9 cellular contexts compared by ENCODE assay signal in genomic region chr10:103493911-103494877, GRCh38. TPM values are rescaled to one million over a fixed set of nuclear protein-coding genes. Genes with fewer than 3 reads are reported as not detected.
DNase-seq lines count a peak whose midpoint lies in the region; ATAC-seq and TF ChIP-seq lines count a peak whose summit lies in the region.
"Had no signal": no experiment of that assay in that cellular context is flagged by ENCODE, and none has a peak within 500 bp of the region (broad histone marks: within the 10 kb centered on the region; RNA-seq: fewer than 3 reads in every experiment).

No MANE protein-coding gene starts in this region.

- H3K79me1 ChIP-seq in mesendoderm (ENCODE audit: low read length), result no peaks in the 10 kb centered on the region

- peak overlapping the region; percentile 73 for H3K4me2 ChIP-seq in mesendoderm (ENCODE audit: low read length)

- no peak overlapping the region for H2BK120ac ChIP-seq in mesendoderm (ENCODE audit: low read depth, low read length)

- H3K27ac ChIP-seq in Peyer's patch, result peak overlapping the region in 2 of 4 donors; percentile 5 to 30
- H3K27ac ChIP-seq in colonic mucosa, result no peak overlapping the region
- no peak overlapping the region for H3K27ac ChIP-seq in mesendoderm (ENCODE audit: low read depth, low read length)
- H3K27ac ChIP-seq in upper lobe of left lung, result no peak overlapping the region

- H3K4me1 ChIP-seq in Peyer's patch (peaks cover 0 to 10% (median 4%) of the 10 kb centered on the region in 4 donors), colonic mucosa (no peaks in the 10 kb centered on the region), mesendoderm (ENCODE audit: control insufficient read depth, low read depth, low read length) (no peaks in the 10 kb centered on the region), upper lobe of left lung (peaks cover 15 to 17% (median 15%) of the 10 kb centered on the region in 4 donors)

- H3K9ac ChIP-seq in colonic mucosa (ENCODE audit: low read depth in 2 of 2, low read length in 2 of 2), result peak overlapping the region in 1 of 2 donors; percentile 26
- H3K9ac ChIP-seq in mesendoderm (ENCODE audit: low read length), result peak overlapping the region; percentile 21

- H3K36me3 ChIP-seq in Peyer's patch, result no peaks in the 10 kb centered on the region
- no peaks in the 10 kb centered on the region for H3K36me3 ChIP-seq in colonic mucosa
- no peaks in the 10 kb centered on the region for H3K36me3 ChIP-seq in mesendoderm (ENCODE audit: control insufficient read depth, insufficient read depth, low read length)
- no peaks in the 10 kb centered on the region for H3K36me3 ChIP-seq in upper lobe of left lung

- H3K4ac ChIP-seq in mesendoderm (ENCODE audit: low read depth, low read length), result no peak overlapping the region

- no peak for TF ChIP-seq CTCF in GM12864 (IDR thresholded peaks at IDR 0.05; ENCODE audit: low read depth, low read length, missing control alignments)
- no peak for TF ChIP-seq CTCF in Peyer's patch (IDR thresholded peaks at IDR 0.05)
- TF ChIP-seq CTCF in colonic mucosa (IDR thresholded peaks at IDR 0.05), result no peak
- no peak for TF ChIP-seq CTCF in upper lobe of left lung (IDR thresholded peaks at IDR 0.05)

- no peaks in the 10 kb centered on the region for H3K79me2 ChIP-seq in mesendoderm (ENCODE audit: control insufficient read depth, insufficient read depth, low read length)

- WGBS in mesendoderm (ENCODE audit: extremely low coverage, insufficient coverage, low lambda C conversion rate), result no CpG with 5 or more reads among the region's 92 CpGs
- WGBS in upper lobe of left lung, 2 donors, result 1 to 2% methylated on average over 25 to 48 of the region's 92 CpGs

- no peak overlapping the region for H3K18ac ChIP-seq in mesendoderm (ENCODE audit: low read length)

- H3K27me3 ChIP-seq in Peyer's patch (peaks cover 0 to 17% of the 10 kb centered on the region in 2 donors), colonic mucosa (peaks cover 29% of the 10 kb centered on the region), mesendoderm (ENCODE audit: insufficient read depth, low read length, poor library complexity) (peaks cover 23% of the 10 kb centered on the region), upper lobe of left lung (peaks cover 0 to 26% (median 11%) of the 10 kb centered on the region in 4 donors)

- TF ChIP-seq POLR2A in Peyer's patch (IDR thresholded peaks at IDR 0.05), result no peak
- no peak for TF ChIP-seq POLR2A in upper lobe of left lung (IDR thresholded peaks at IDR 0.05)

- no peak overlapping the region for H2BK5ac ChIP-seq in mesendoderm (ENCODE audit: low read length)

- no peak overlapping the region for H2AK5ac ChIP-seq in mesendoderm (ENCODE audit: low read length)

- intact Hi-C loops in colonic mucosa (cut with DNase I), result no loop called here

- no peak overlapping the region for H3K23ac ChIP-seq in mesendoderm (ENCODE audit: low read length)

- no peak overlapping the region for H4K5ac ChIP-seq in mesendoderm (ENCODE audit: low read length)

- H4K8ac ChIP-seq in mesendoderm (ENCODE audit: low read depth, low read length), result no peak overlapping the region

- peak in 1 of 2 donors; percentile 45 for ATAC-seq in upper lobe of left lung (ENCODE audit: low FRiP score in 2 of 2)
- no peak for ATAC-seq in GM18867 (IDR thresholded peaks at IDR 0.05; ENCODE audit: unreplicated experiment)

- DNase-seq in GM12864 (ENCODE audit: low read depth) (no peak), Peyer's patch (peak in 1 of 3 donors; percentile 56), colonic mucosa (no peak), mesendoderm (no peak), upper lobe of left lung (peak in 1 of 2 donors; percentile 89), iPS-NIHi7 (ENCODE audit: extremely low spot score) (no peak), Kasumi-1 (lab: John Stamatoyannopoulos, UW) (no peak)

- H3K9me3 ChIP-seq in Peyer's patch, result no peaks in the 10 kb centered on the region
- no peaks in the 10 kb centered on the region for H3K9me3 ChIP-seq in colonic mucosa
- no peaks in the 10 kb centered on the region for H3K9me3 ChIP-seq in upper lobe of left lung

- no peak for TF ChIP-seq EP300 in upper lobe of left lung (IDR thresholded peaks at IDR 0.05)

- H3K4me3 ChIP-seq in GM12864 (ENCODE audit: low read depth, low read length), result peak overlapping the region; percentile 50
- peak overlapping the region; percentile 37 to 72 (median 64) for H3K4me3 ChIP-seq in Peyer's patch
- peak overlapping the region; percentile 59 for H3K4me3 ChIP-seq in colonic mucosa
- no peak overlapping the region for H3K4me3 ChIP-seq in mesendoderm (ENCODE audit: low read length)
- H3K4me3 ChIP-seq in upper lobe of left lung, result peak overlapping the region in 3 of 4 donors; percentile 50 to 59 (median 56)

- H3K56ac ChIP-seq in mesendoderm (ENCODE audit: low read length), result no peak overlapping the region

- H2BK15ac ChIP-seq in mesendoderm (replicated peaks; ENCODE audit: low read depth), result no peak overlapping the region

RNA-seq across cellular contexts. Expression of gene NEURL1, which starts 0.7 kb away (rescaled TPM):
- total RNA-seq in Peyer's patch (10 to 100 TPM; 40.4 to 51.8 (median 45.8) TPM), colonic mucosa (10 to 100 TPM; 40.2 to 46.1 TPM), upper lobe of left lung (1 to 10 TPM in 1 of 6 donors, under 1 TPM in 4, not detected in 1; 0.22 to 1.1 (median 0.80) TPM)
- polyA plus RNA-seq in mesendoderm (2013, experiment 1 of 2), result 0.20 TPM
- 0.20 TPM for polyA plus RNA-seq in mesendoderm (2013, experiment 2 of 2)
- total RNA-seq: RPMI7951 had no signal

RNA-seq across cellular contexts. Expression of gene CALHM3, which starts 15.2 kb away (rescaled TPM):
- total RNA-seq in Peyer's patch (not detected), colonic mucosa (not detected), upper lobe of left lung (under 1 TPM in 2 of 6 donors, not detected in 4; 0.30 to 0.79 TPM)
- polyA plus RNA-seq in mesendoderm (2013, experiment 1 of 2), result 0.18 TPM
- 0.21 TPM for polyA plus RNA-seq in mesendoderm (2013, experiment 2 of 2)

RNA-seq across cellular contexts. Expression of gene CALHM1, which starts 35.5 kb away (rescaled TPM):
- total RNA-seq in Peyer's patch (under 1 TPM in 1 of 4 donors, not detected in 3; 0.85 TPM), colonic mucosa (not detected), upper lobe of left lung (not detected)
- polyA plus RNA-seq in mesendoderm (2013, experiment 1 of 2), result 0.07 TPM
- 0.08 TPM for polyA plus RNA-seq in mesendoderm (2013, experiment 2 of 2)
- total RNA-seq: RPMI7951 had no signal

RNA-seq across cellular contexts. Expression of gene CALHM2, which starts 42.0 kb away (rescaled TPM):
- total RNA-seq in Peyer's patch (10 to 100 TPM in 3 of 4 donors, 1 to 10 TPM in 1; 8.6 to 33.8 (median 23.1) TPM), colonic mucosa (1 to 10 TPM; 3.5 to 8.0 TPM), upper lobe of left lung (10 to 100 TPM; 25.6 to 56.8 (median 40.5) TPM)
- 1.8 TPM for polyA plus RNA-seq in mesendoderm (2013, experiment 1 of 2)
- polyA plus RNA-seq in mesendoderm (2013, experiment 2 of 2), result 1.8 TPM

Comparison
In these comparisons a context has a peak if more than half of its experiments do, and no peak if none do; other contexts are left out.
1. RNA of gene NEURL1, which starts 0.7 kb away (total RNA-seq): 40.2 to 46.1 TPM in colonic mucosa and 40.4 to 51.8 TPM in Peyer's patch; 0.22 to 1.1 TPM in upper lobe of left lung; every median in the first group is over 10 times any median in the second.